In the genomic region with DNA sequence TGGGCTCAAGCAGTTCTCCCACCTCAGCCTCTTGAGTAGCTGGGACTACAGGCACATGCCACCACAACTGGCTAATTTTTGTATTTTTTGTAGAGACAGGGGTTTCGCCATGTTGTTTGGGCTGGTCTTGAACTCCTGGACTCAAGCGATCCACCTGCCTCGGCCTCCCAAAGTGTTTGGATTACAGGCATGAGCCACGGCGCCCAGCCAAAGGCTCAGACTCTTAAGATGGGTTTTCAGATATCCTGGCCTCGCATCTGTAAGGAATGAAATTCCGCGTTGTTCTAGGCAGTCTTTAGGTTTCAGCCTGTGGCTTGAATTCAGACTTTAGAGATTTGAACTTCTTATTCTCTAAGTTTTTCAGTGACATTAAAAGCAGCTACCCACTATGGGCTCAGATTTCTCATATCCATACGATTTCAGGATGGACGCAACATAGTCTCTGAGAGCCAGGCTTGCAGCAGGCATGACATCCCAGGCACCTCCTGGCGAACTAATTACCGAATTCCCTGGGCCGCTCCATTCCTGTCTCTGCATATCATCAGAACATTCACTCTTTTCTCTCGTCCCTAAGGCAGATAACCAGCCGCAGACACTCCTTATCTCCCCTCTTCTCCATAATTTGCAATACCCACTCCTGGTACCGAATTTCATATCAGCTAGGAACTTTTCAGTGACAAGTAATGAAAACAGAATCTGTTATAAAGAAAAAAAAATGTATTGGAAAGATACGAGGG, we compare ENCODE assay signal across 24 cellular contexts.
"Had no signal": no experiment of that assay in that cellular context is flagged by ENCODE, and none has a peak within 500 bp of the region (broad histone marks: within the 10 kb centered on the region; RNA-seq: fewer than 3 reads in every experiment).

No MANE protein-coding gene starts in this region.

- H3K9me3 ChIP-seq: adrenal gland, breast epithelium, esophagus squamous epithelium, gastrocnemius medialis, psoas muscle, right atrium auricular region, tibial artery, uterus had no signal

- H3K27ac Mint-ChIP-seq: activated CD4-positive, alpha-beta T cell treated with anti-CD3 and anti-CD28 coated beads, Interleukin-2, amount 10 ng/mL, durations not matched to agents 7 days and 5 days; activated CD8-positive, alpha-beta memory T cell treated with anti-CD3 and anti-CD28 coated beads, Interleukin-2, amount 10 ng/mL, durations not matched to agents 7 days and 5 days; activated CD8-positive, alpha-beta T cell treated with anti-CD3 and anti-CD28 coated beads for 36 hours; activated naive CD8-positive, alpha-beta T cell; endodermal cell; T-helper 2 cell treated with Interferon-gamma antibody and Interleukin-4, amounts not matched to agents 5 μg/mL and 100 μg/mL, for 36 hours had no signal

- H3K4me3 ChIP-seq: adrenal gland, breast epithelium, coronary artery, esophagus squamous epithelium, gastrocnemius medialis, psoas muscle, right atrium auricular region, tibial artery, uterus had no signal

- H3K27ac ChIP-seq: gastrocnemius medialis, psoas muscle, WERI-Rb-1 had no signal

- H3K9me3 Mint-ChIP-seq: activated CD4-positive, alpha-beta T cell treated with anti-CD3 and anti-CD28 coated beads, Interleukin-2, amount 10 ng/mL, durations not matched to agents 7 days and 5 days; activated CD8-positive, alpha-beta T cell treated with anti-CD3 and anti-CD28 coated beads for 36 hours; endodermal cell; naive B cell; T-helper 2 cell treated with Interferon-gamma antibody and Interleukin-4, amounts not matched to agents 5 μg/mL and 100 μg/mL, for 36 hours had no signal

- H3K4me3 Mint-ChIP-seq: activated CD4-positive, alpha-beta T cell treated with anti-CD3 and anti-CD28 coated beads, Interleukin-2, amount 10 ng/mL, durations not matched to agents 7 days and 5 days; activated CD8-positive, alpha-beta memory T cell treated with anti-CD3 and anti-CD28 coated beads, Interleukin-2, amount 10 ng/mL, durations not matched to agents 7 days and 5 days; activated CD8-positive, alpha-beta T cell treated with anti-CD3 and anti-CD28 coated beads for 36 hours; activated naive CD8-positive, alpha-beta T cell; endodermal cell; T-helper 2 cell treated with Interferon-gamma antibody and Interleukin-4, amounts not matched to agents 5 μg/mL and 100 μg/mL, for 36 hours had no signal

- ATAC-seq: activated CD8-positive, alpha-beta memory T cell treated with anti-CD3 and anti-CD28 coated beads, Interleukin-2, amount 10 ng/mL, durations not matched to agents 7 days and 5 days; activated CD8-positive, alpha-beta T cell treated with anti-CD3 and anti-CD28 coated beads for 36 hours; gastrocnemius medialis; psoas muscle; stimulated activated naive CD8-positive, alpha-beta T cell treated with anti-CD3 and anti-CD28 coated beads, Interleukin-15, Interleukin-2, amounts not matched to agents 100 U/mL and 50 U/mL, for 24 hours had no signal

- H3K36me3 ChIP-seq: breast epithelium, right atrium auricular region, tibial artery, uterus, WERI-Rb-1 had no signal

- DNase-seq: activated CD4-positive, alpha-beta T cell treated with anti-CD3 and anti-CD28 coated beads, Interleukin-2, amount 10 ng/mL, durations not matched to agents 7 days and 5 days; activated CD4-positive, CD25-positive, alpha-beta regulatory T cell treated with anti-CD3 and anti-CD28 coated beads, Interleukin-2, amount 50 U/mL, for 72 hours; activated CD8-positive, alpha-beta memory T cell treated with anti-CD3 and anti-CD28 coated beads, Interleukin-2, amount 10 ng/mL, durations not matched to agents 7 days and 5 days; activated CD8-positive, alpha-beta T cell treated with anti-CD3 and anti-CD28 coated beads for 36 hours; activated T-cell treated with anti-CD3 and anti-CD28 coated beads for 4 hours; adrenal gland; endodermal cell; esophagus squamous epithelium; gastrocnemius medialis; hypothalamus; mesendoderm; naive B cell; stimulated activated CD4-positive, alpha-beta T cell treated with anti-CD3 and anti-CD28 coated beads, Interleukin-4, amount 100 ng/mL, for 4 hours; stimulated activated naive CD8-positive, alpha-beta T cell treated with anti-CD3 and anti-CD28 coated beads, Interleukin-15, Interleukin-2, amounts not matched to agents 100 U/mL and 50 U/mL, for 24 hours; substantia nigra; tibial artery; uterus; WERI-Rb-1 had no signal

- H3K27me3 Mint-ChIP-seq: activated CD4-positive, alpha-beta T cell treated with anti-CD3 and anti-CD28 coated beads, Interleukin-2, amount 10 ng/mL, durations not matched to agents 7 days and 5 days; activated CD8-positive, alpha-beta memory T cell treated with anti-CD3 and anti-CD28 coated beads, Interleukin-2, amount 10 ng/mL, durations not matched to agents 7 days and 5 days; activated CD8-positive, alpha-beta T cell treated with anti-CD3 and anti-CD28 coated beads for 36 hours; activated naive CD8-positive, alpha-beta T cell; naive B cell had no signal

- H3K36me3 Mint-ChIP-seq: naive B cell had no signal

- H3K27me3 ChIP-seq: adrenal gland, breast epithelium, esophagus squamous epithelium, gastrocnemius medialis, right atrium auricular region, tibial artery, uterus had no signal
